In genomic region chr15:22951381-22952280, GRCh38 we compare ENCODE assay signal across 1 cellular context.
TF ChIP-seq lines count a peak whose summit lies in the region.

No MANE protein-coding gene starts in this region.

TF ChIP-seq in GM23338, 12 proteins besides CTCF, POLR2A, EP300 and RAD21 (continued from another document):
- TF ChIP-seq, protein P1, sequence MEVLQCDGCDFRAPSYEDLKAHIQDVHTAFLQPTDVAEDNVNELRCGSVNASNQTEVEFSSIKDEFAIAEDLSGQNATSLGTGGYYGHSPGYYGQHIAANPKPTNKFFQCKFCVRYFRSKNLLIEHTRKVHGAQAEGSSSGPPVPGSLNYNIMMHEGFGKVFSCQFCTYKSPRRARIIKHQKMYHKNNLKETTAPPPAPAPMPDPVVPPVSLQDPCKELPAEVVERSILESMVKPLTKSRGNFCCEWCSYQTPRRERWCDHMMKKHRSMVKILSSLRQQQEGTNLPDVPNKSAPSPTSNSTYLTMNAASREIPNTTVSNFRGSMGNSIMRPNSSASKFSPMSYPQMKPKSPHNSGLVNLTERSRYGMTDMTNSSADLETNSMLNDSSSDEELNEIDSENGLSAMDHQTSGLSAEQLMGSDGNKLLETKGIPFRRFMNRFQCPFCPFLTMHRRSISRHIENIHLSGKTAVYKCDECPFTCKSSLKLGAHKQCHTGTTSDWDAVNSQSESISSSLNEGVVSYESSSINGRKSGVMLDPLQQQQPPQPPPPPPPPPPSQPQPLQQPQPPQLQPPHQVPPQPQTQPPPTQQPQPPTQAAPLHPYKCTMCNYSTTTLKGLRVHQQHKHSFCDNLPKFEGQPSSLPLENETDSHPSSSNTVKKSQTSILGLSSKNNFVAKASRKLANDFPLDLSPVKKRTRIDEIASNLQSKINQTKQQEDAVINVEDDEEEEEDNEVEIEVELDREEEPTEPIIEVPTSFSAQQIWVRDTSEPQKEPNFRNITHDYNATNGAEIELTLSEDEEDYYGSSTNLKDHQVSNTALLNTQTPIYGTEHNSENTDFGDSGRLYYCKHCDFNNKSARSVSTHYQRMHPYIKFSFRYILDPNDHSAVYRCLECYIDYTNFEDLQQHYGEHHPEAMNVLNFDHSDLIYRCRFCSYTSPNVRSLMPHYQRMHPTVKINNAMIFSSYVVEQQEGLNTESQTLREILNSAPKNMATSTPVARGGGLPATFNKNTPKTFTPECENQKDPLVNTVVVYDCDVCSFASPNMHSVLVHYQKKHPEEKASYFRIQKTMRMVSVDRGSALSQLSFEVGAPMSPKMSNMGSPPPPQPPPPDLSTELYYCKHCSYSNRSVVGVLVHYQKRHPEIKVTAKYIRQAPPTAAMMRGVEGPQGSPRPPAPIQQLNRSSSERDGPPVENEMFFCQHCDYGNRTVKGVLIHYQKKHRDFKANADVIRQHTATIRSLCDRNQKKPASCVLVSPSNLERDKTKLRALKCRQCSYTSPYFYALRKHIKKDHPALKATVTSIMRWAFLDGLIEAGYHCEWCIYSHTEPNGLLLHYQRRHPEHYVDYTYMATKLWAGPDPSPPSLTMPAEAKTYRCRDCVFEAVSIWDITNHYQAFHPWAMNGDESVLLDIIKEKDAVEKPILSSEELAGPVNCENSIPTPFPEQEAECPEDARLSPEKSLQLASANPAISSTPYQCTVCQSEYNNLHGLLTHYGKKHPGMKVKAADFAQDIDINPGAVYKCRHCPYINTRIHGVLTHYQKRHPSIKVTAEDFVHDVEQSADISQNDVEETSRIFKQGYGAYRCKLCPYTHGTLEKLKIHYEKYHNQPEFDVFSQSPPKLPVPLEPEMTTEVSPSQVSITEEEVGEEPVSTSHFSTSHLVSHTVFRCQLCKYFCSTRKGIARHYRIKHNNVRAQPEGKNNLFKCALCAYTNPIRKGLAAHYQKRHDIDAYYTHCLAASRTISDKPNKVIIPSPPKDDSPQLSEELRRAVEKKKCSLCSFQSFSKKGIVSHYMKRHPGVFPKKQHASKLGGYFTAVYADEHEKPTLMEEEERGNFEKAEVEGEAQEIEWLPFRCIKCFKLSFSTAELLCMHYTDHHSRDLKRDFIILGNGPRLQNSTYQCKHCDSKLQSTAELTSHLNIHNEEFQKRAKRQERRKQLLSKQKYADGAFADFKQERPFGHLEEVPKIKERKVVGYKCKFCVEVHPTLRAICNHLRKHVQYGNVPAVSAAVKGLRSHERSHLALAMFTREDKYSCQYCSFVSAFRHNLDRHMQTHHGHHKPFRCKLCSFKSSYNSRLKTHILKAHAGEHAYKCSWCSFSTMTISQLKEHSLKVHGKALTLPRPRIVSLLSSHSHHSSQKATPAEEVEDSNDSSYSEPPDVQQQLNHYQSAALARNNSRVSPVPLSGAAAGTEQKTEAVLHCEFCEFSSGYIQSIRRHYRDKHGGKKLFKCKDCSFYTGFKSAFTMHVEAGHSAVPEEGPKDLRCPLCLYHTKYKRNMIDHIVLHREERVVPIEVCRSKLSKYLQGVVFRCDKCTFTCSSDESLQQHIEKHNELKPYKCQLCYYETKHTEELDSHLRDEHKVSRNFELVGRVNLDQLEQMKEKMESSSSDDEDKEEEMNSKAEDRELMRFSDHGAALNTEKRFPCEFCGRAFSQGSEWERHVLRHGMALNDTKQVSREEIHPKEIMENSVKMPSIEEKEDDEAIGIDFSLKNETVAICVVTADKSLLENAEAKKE (CRISPR knock-in tag; IDR thresholded peaks at IDR 0.05): no peak
- no peak for TF ChIP-seq NANOG (IDR thresholded peaks at IDR 0.05; ENCODE audit: borderline replicate concordance)
- no peak for TF ChIP-seq ZNF331 (CRISPR knock-in tag; IDR thresholded peaks at IDR 0.05; ENCODE audit: low read depth)
- no peak for TF ChIP-seq ZNF114 (CRISPR knock-in tag; IDR thresholded peaks at IDR 0.05)
- TF ChIP-seq EZH2phosphoT487 (IDR thresholded peaks at IDR 0.05; ENCODE audit: unreplicated experiment): no peak
- no peak for TF ChIP-seq EZH2 (IDR thresholded peaks at IDR 0.05; ENCODE audit: low read depth, unreplicated experiment)
- no peak for TF ChIP-seq CREB1 (CRISPR knock-in tag; IDR thresholded peaks at IDR 0.05; ENCODE audit: low read depth)
- TF ChIP-seq JUNB (IDR thresholded peaks at IDR 0.05; ENCODE audit: unreplicated experiment): no peak
- TF ChIP-seq, protein P2, sequence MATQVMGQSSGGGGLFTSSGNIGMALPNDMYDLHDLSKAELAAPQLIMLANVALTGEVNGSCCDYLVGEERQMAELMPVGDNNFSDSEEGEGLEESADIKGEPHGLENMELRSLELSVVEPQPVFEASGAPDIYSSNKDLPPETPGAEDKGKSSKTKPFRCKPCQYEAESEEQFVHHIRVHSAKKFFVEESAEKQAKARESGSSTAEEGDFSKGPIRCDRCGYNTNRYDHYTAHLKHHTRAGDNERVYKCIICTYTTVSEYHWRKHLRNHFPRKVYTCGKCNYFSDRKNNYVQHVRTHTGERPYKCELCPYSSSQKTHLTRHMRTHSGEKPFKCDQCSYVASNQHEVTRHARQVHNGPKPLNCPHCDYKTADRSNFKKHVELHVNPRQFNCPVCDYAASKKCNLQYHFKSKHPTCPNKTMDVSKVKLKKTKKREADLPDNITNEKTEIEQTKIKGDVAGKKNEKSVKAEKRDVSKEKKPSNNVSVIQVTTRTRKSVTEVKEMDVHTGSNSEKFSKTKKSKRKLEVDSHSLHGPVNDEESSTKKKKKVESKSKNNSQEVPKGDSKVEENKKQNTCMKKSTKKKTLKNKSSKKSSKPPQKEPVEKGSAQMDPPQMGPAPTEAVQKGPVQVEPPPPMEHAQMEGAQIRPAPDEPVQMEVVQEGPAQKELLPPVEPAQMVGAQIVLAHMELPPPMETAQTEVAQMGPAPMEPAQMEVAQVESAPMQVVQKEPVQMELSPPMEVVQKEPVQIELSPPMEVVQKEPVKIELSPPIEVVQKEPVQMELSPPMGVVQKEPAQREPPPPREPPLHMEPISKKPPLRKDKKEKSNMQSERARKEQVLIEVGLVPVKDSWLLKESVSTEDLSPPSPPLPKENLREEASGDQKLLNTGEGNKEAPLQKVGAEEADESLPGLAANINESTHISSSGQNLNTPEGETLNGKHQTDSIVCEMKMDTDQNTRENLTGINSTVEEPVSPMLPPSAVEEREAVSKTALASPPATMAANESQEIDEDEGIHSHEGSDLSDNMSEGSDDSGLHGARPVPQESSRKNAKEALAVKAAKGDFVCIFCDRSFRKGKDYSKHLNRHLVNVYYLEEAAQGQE (IDR thresholded peaks at IDR 0.05; ENCODE audit: unreplicated experiment): no peak
- TF ChIP-seq ETS1 (IDR thresholded peaks at IDR 0.05): no peak
